ENCODE assay signal across 8 cellular contexts in genomic region chr14:34462132-34462893, GRCh38. TPM values are rescaled to one million over a fixed set of nuclear protein-coding genes. Genes with fewer than 3 reads are reported as not detected.
DNase-seq lines count a peak whose midpoint lies in the region; ATAC-seq, FAIRE-seq and TF ChIP-seq lines count a peak whose summit lies in the region.

TSS of gene SPTSSA (minus strand) at chr14:34462240. CDS start at chr14:34462207, 33 bp downstream.

- H3K4me1 ChIP-seq in ascending aorta: peaks cover 0 to 7% of the 10 kb centered on the region in 2 donors
- peaks cover 5% of the 10 kb centered on the region for H3K4me1 ChIP-seq in right cardiac atrium (ENCODE audit: control insufficient read depth, insufficient read depth, low read length)
- H3K4me1 ChIP-seq in aorta (ENCODE audit: control insufficient read depth in 1 of 2, insufficient read depth in 2 of 2, low read length in 2 of 2): no peaks in the 10 kb centered on the region

- H3K4me1 Mint-ChIP-seq in T-helper 2 cell treated with Interferon-gamma antibody and Interleukin-4, amounts not matched to agents 5 μg/mL and 100 μg/mL, for 36 hours (ENCODE audit: low read depth): peaks cover 21% of the 10 kb centered on the region

- H3K9me3 Mint-ChIP-seq in T-helper 2 cell treated with Interferon-gamma antibody and Interleukin-4, amounts not matched to agents 5 μg/mL and 100 μg/mL, for 36 hours: no peaks in the 10 kb centered on the region

- H3K4me3 ChIP-seq in ascending aorta: peak within 1 kb of the TSS; percentile 80 to 86
- peak within 1 kb of the TSS; percentile 97 for H3K4me3 ChIP-seq in right cardiac atrium (ENCODE audit: low read length)
- H3K4me3 ChIP-seq in aorta (ENCODE audit: low read length in 2 of 2): peak within 1 kb of the TSS; percentile 63 to 95

- peak within 1 kb of the TSS; percentile 90 for H3K27ac Mint-ChIP-seq in T-helper 2 cell treated with Interferon-gamma antibody and Interleukin-4, amounts not matched to agents 5 μg/mL and 100 μg/mL, for 36 hours

- intact Hi-C loops in ascending aorta (cut with DNase I): loop anchor here (1.0 to 10.0 kb wide), 6 partner anchors 35 to 585 kb away; partner anchors contain the start of genes EAPP, FAM177A1, SNX6 and SRP54
- intact Hi-C loops in right cardiac atrium (cut with DNase I): loop anchor here in 2 of 4 donors (5.0 to 10.0 kb wide), 2 partner anchors 62 to 75 kb away; partner anchors contain the start of gene EAPP (in 1 of the 2)
- intact Hi-C loops in aorta (cut with DNase I): loop anchor here (5.0 to 10.0 kb wide), 2 partner anchors 72 to 75 kb away; partner anchors contain the start of gene EAPP (in 2 of the 2)

- H3K36me3 ChIP-seq in ascending aorta (no peaks in the 10 kb centered on the region), aorta (ENCODE audit: control insufficient read depth in 1 of 2, insufficient read depth in 2 of 2, low read length in 1 of 2) (no peaks in the 10 kb centered on the region)

- peak within 1 kb of the TSS; percentile 89 for H3K4me3 Mint-ChIP-seq in T-helper 2 cell treated with Interferon-gamma antibody and Interleukin-4, amounts not matched to agents 5 μg/mL and 100 μg/mL, for 36 hours

- peak; percentile 93 for DNase-seq in GM18507 (ENCODE audit: extremely low spot score, insufficient read length, low read depth)
- DNase-seq in NCI-H187 treated with DMSO at 0.1 percent for 48 hours (lab: John Stamatoyannopoulos, UW): peak; percentile 73
- peak; percentile 91 for DNase-seq in T-helper 2 cell treated with Interferon-gamma antibody and Interleukin-4, amounts not matched to agents 5 μg/mL and 100 μg/mL, for 36 hours (ENCODE audit: low spot score)
- peak; percentile 55 to 96 for DNase-seq in ascending aorta (ENCODE audit: low spot score in 2 of 2)
- DNase-seq in right cardiac atrium: peak; percentile 96 to 98 (median 98)
- peak; percentile 65 for DNase-seq in renal cortical epithelial cell (ENCODE audit: low read depth)
- DNase-seq in aorta: peak; percentile 96 to 99

- H3K27me3 Mint-ChIP-seq in T-helper 2 cell treated with Interferon-gamma antibody and Interleukin-4, amounts not matched to agents 5 μg/mL and 100 μg/mL, for 36 hours (ENCODE audit: low read depth): no peaks in the 10 kb centered on the region

- no peaks in the 10 kb centered on the region for H3K27me3 ChIP-seq in ascending aorta
- H3K27me3 ChIP-seq in right cardiac atrium (ENCODE audit: control insufficient read depth, insufficient read depth): no peaks in the 10 kb centered on the region
- no peaks in the 10 kb centered on the region for H3K27me3 ChIP-seq in aorta (ENCODE audit: control insufficient read depth in 1 of 2, insufficient read depth in 2 of 2, low read length in 1 of 2)

- FAIRE-seq in GM18507 (lab: Jason Lieb, UNC): peak; percentile 78

- peaks cover under 1% of the 10 kb centered on the region for H3K36me3 Mint-ChIP-seq in T-helper 2 cell treated with Interferon-gamma antibody and Interleukin-4, amounts not matched to agents 5 μg/mL and 100 μg/mL, for 36 hours (ENCODE audit: low read depth)

- H3K27ac ChIP-seq in ascending aorta (peak within 1 kb of the TSS; percentile 82 to 94), right cardiac atrium (ENCODE audit: low read length) (peak within 1 kb of the TSS; percentile 89), aorta (ENCODE audit: low read depth in 1 of 2, low read length in 2 of 2) (peak within 1 kb of the TSS; percentile 67 to 98)

- no peak for TF ChIP-seq CTCF in ascending aorta (IDR thresholded peaks at IDR 0.05)

- 1% methylated on average over 82 of the region's 82 CpGs for WGBS in right cardiac atrium
- WGBS in aorta, 2 donors: 1% methylated on average over 34 to 82 of the region's 82 CpGs

- no peaks in the 10 kb centered on the region for H3K9me3 ChIP-seq in ascending aorta
- no peaks in the 10 kb centered on the region for H3K9me3 ChIP-seq in right cardiac atrium (ENCODE audit: control insufficient read depth, low read length)
- H3K9me3 ChIP-seq in aorta (ENCODE audit: control insufficient read depth, low read length): no peaks in the 10 kb centered on the region

- ATAC-seq in HG02970 (IDR thresholded peaks at IDR 0.05; ENCODE audit: low FRiP score, unreplicated experiment) (peak; percentile 93), right cardiac atrium (peak; percentile 98), aorta (ENCODE audit: low FRiP score) (peak; percentile 98)

RNA-seq across cellular contexts. Expression of gene SPTSSA, which starts in this region (rescaled TPM):
- total RNA-seq in ascending aorta (9.6 TPM), right cardiac atrium (10 to 100 TPM; 12.3 to 18.9 (median 15.7) TPM), renal cortical epithelial cell (10.9 and 19.8 TPM in 2 replicates), aorta (10 to 100 TPM; 18.2 to 19.5 TPM)
- polyA plus RNA-seq in right cardiac atrium (19.9 TPM), aorta (10 to 100 TPM; 23.7 to 29.3 TPM)

Comparison
In these comparisons a context has a peak if more than half of its experiments do, and no peak if none do; other contexts are left out.
1. Peak in every context shown above with its lines: DNase-seq, ATAC-seq, H3K4me3 ChIP-seq and H3K27ac ChIP-seq.